Comparison of ENCODE assay signal across 29 cellular contexts in the genomic region with DNA sequence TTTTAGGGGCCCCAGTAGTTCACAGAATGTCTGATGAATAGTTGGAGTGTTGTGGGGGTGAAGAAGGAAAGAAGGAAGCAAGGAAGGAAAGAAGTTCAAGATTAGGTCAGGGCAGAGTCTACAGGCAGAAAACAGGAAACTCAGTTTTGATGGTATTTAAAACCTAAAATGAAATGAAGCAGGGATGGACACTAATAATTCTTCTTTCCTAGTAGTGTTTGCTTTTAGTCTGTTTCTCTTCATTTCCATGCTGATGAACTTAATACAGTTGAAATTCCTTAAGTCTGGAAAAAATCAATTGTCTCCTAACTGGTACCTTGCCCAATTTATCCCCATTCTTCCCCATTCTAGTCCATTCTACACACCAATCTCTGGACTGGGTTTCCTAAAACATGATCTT.
"Had no signal": no experiment of that assay in that cellular context is flagged by ENCODE, and none has a peak within 500 bp of the region (broad histone marks: within the 10 kb centered on the region; RNA-seq: fewer than 3 reads in every experiment).

No MANE protein-coding gene starts in this region.

- H3K27me3 ChIP-seq: left lung, sigmoid colon, transverse colon had no signal

- H3K27ac ChIP-seq: left lung, transverse colon had no signal

- FAIRE-seq: endometrium, urothelium cell line had no signal

- H3K36me3 Mint-ChIP-seq: activated CD8-positive, alpha-beta memory T cell treated with anti-CD3 and anti-CD28 coated beads, Interleukin-2, amount 10 ng/mL, durations not matched to agents 7 days and 5 days; brain; naive thymus-derived CD4-positive, alpha-beta T cell; stimulated activated naive B cell treated with anti-CD40 and anti-IgM and Interleukin-4, amounts not matched to agents 10 μg/mL and 1 μg/mL and 100 μg/mL, for 72 hours had no signal

- H3K9me3 Mint-ChIP-seq: activated CD8-positive, alpha-beta T cell treated with anti-CD3 and anti-CD28 coated beads for 36 hours; activated naive CD8-positive, alpha-beta T cell treated with anti-CD3 and anti-CD28 coated beads, Interleukin-2, amount 50 U/mL, for 24 hours; activated T-helper 1 cell treated with anti-CD3 and anti-CD28 coated beads, Interleukin-12 subunit alpha, Interleukin-12 subunit beta, Interleukin-2, Interleukin-4 antibody, amounts not matched to agents 30 ng/mL and 10 ng/mL and 1 ng/mL, durations not matched to agents 14 hours and 24 hours and 36 hours; brain; dendritic cell treated with granulocyte-macrophage colony-stimulating factor and Interleukin-4, amounts not matched to agents 40 ng/mL and 50 ng/mL, for 4 days; naive thymus-derived CD4-positive, alpha-beta T cell; neural crest cell had no signal

- H3K36me3 ChIP-seq: left lung, sigmoid colon, transverse colon had no signal

- H3K4me3 Mint-ChIP-seq: activated CD4-positive, alpha-beta T cell treated with anti-CD3 and anti-CD28 coated beads, Interleukin-2, amount 10 ng/mL, durations not matched to agents 24 days and 14 days; activated CD8-positive, alpha-beta memory T cell treated with anti-CD3 and anti-CD28 coated beads, Interleukin-2, amount 10 ng/mL, durations not matched to agents 7 days and 5 days; activated CD8-positive, alpha-beta T cell treated with anti-CD3 and anti-CD28 coated beads for 36 hours; activated naive CD8-positive, alpha-beta T cell treated with anti-CD3 and anti-CD28 coated beads, Interleukin-2, amount 50 U/mL, for 24 hours; activated T-helper 1 cell treated with anti-CD3 and anti-CD28 coated beads, Interleukin-12 subunit alpha, Interleukin-12 subunit beta, Interleukin-2, Interleukin-4 antibody, amounts not matched to agents 30 ng/mL and 10 ng/mL and 1 ng/mL, durations not matched to agents 14 hours and 24 hours and 36 hours; brain; dendritic cell treated with granulocyte-macrophage colony-stimulating factor and Interleukin-4, amounts not matched to agents 40 ng/mL and 50 ng/mL, for 4 days; naive thymus-derived CD4-positive, alpha-beta T cell; neural crest cell; stimulated activated naive B cell treated with anti-CD40 and anti-IgM and Interleukin-4, amounts not matched to agents 10 μg/mL and 1 μg/mL and 100 μg/mL, for 72 hours had no signal

- ATAC-seq: activated CD4-positive, CD25-positive, alpha-beta regulatory T cell treated with anti-CD3 and anti-CD28 coated beads, Interleukin-2, amount 50 U/mL, for 24 hours; activated CD8-positive, alpha-beta memory T cell treated with anti-CD3 and anti-CD28 coated beads, Interleukin-2, amount 10 ng/mL, durations not matched to agents 7 days and 5 days; activated CD8-positive, alpha-beta T cell treated with anti-CD3 and anti-CD28 coated beads for 36 hours; activated naive CD8-positive, alpha-beta T cell treated with anti-CD3 and anti-CD28 coated beads, Interleukin-2, amount 50 U/mL, for 24 hours; left lung; naive thymus-derived CD4-positive, alpha-beta T cell; stimulated activated naive B cell treated with anti-CD40 and anti-IgM and Interleukin-4, amounts not matched to agents 10 μg/mL and 1 μg/mL and 100 μg/mL, for 72 hours had no signal

- H3K4me1 Mint-ChIP-seq: activated CD4-positive, alpha-beta T cell treated with anti-CD3 and anti-CD28 coated beads, Interleukin-2, amount 10 ng/mL, durations not matched to agents 24 days and 14 days; activated CD8-positive, alpha-beta memory T cell treated with anti-CD3 and anti-CD28 coated beads, Interleukin-2, amount 10 ng/mL, durations not matched to agents 7 days and 5 days; activated naive CD8-positive, alpha-beta T cell treated with anti-CD3 and anti-CD28 coated beads, Interleukin-2, amount 50 U/mL, for 24 hours; brain had no signal

- H3K27ac Mint-ChIP-seq: activated CD4-positive, alpha-beta T cell treated with anti-CD3 and anti-CD28 coated beads, Interleukin-2, amount 10 ng/mL, durations not matched to agents 24 days and 14 days; activated CD8-positive, alpha-beta memory T cell treated with anti-CD3 and anti-CD28 coated beads, Interleukin-2, amount 10 ng/mL, durations not matched to agents 7 days and 5 days; activated CD8-positive, alpha-beta T cell treated with anti-CD3 and anti-CD28 coated beads for 36 hours; activated naive CD8-positive, alpha-beta T cell treated with anti-CD3 and anti-CD28 coated beads, Interleukin-2, amount 50 U/mL, for 24 hours; activated T-helper 1 cell treated with anti-CD3 and anti-CD28 coated beads, Interleukin-12 subunit alpha, Interleukin-12 subunit beta, Interleukin-2, Interleukin-4 antibody, amounts not matched to agents 30 ng/mL and 10 ng/mL and 1 ng/mL, durations not matched to agents 14 hours and 24 hours and 36 hours; brain; dendritic cell treated with granulocyte-macrophage colony-stimulating factor and Interleukin-4, amounts not matched to agents 40 ng/mL and 50 ng/mL, for 4 days; naive thymus-derived CD4-positive, alpha-beta T cell; stimulated activated naive B cell treated with anti-CD40 and anti-IgM and Interleukin-4, amounts not matched to agents 10 μg/mL and 1 μg/mL and 100 μg/mL, for 72 hours had no signal

- H3K9me3 ChIP-seq: left lung, sigmoid colon, transverse colon had no signal

- H3K27me3 Mint-ChIP-seq: activated CD8-positive, alpha-beta T cell treated with anti-CD3 and anti-CD28 coated beads for 36 hours; activated naive CD8-positive, alpha-beta T cell treated with anti-CD3 and anti-CD28 coated beads, Interleukin-2, amount 50 U/mL, for 24 hours; brain; dendritic cell treated with granulocyte-macrophage colony-stimulating factor and Interleukin-4, amounts not matched to agents 40 ng/mL and 50 ng/mL, for 4 days; stimulated activated naive B cell treated with anti-CD40 and anti-IgM and Interleukin-4, amounts not matched to agents 10 μg/mL and 1 μg/mL and 100 μg/mL, for 72 hours had no signal

- DNase-seq: activated CD8-positive, alpha-beta memory T cell treated with anti-CD3 and anti-CD28 coated beads, Interleukin-2, amount 10 ng/mL, durations not matched to agents 7 days and 5 days; activated CD8-positive, alpha-beta T cell treated with anti-CD3 and anti-CD28 coated beads for 36 hours; activated gamma-delta T cell; activated naive CD4-positive, alpha-beta T cell treated with anti-CD3 and anti-CD28 coated beads, Interleukin-2, amount 50 U/mL, for 16 hours; activated naive CD8-positive, alpha-beta T cell treated with anti-CD3 and anti-CD28 coated beads, Interleukin-2, amount 50 U/mL, for 24 hours; activated T-cell treated with anti-CD3 and anti-CD28 coated beads for 4 hours; anterior cingulate cortex; caudate nucleus; effector CD4-positive, alpha-beta T cell; glutamatergic neuron; hippocampal formation; kidney glomerular epithelial cell; left lung; naive thymus-derived CD4-positive, alpha-beta T cell; sigmoid colon; stimulated activated CD4-positive, alpha-beta T cell treated with anti-CD3 and anti-CD28 coated beads, Interleukin-2, amount 100 ng/mL, for 48 hours; stimulated activated CD8-positive, alpha-beta memory T cell treated with anti-CD3 and anti-CD28 coated beads, Interleukin-4, amount 100 ng/mL, for 48 hours; stimulated activated naive B cell treated with anti-CD40 and anti-IgM and Interleukin-4, amounts not matched to agents 10 μg/mL and 1 μg/mL and 100 μg/mL, for 72 hours; T-helper 9 cell; transverse colon had no signal

- H3K4me3 ChIP-seq: left lung, lung, sigmoid colon, transverse colon had no signal
